Comparison of ENCODE assay signal across 25 cellular contexts in genomic region chr17:3505008-3505407, GRCh38. TPM values are rescaled to one million over a fixed set of nuclear protein-coding genes. Genes with fewer than 3 reads are reported as not detected.
DNase-seq lines count a peak whose midpoint lies in the region; ATAC-seq and TF ChIP-seq lines count a peak whose summit lies in the region.
"Had no signal": no experiment of that assay in that cellular context is flagged by ENCODE, and none has a peak within 500 bp of the region (broad histone marks: within the 10 kb centered on the region; RNA-seq: fewer than 3 reads in every experiment).

No MANE protein-coding gene starts in this region.

- H3K4me3 ChIP-seq in dorsolateral prefrontal cortex (no peak overlapping the region), neural progenitor cell (no peak overlapping the region), suprapubic skin (no peak overlapping the region), sigmoid colon (no peak overlapping the region)
- H3K4me3 ChIP-seq: A549; BLaER1 treated with 17β-estradiol and CSF1 and Interleukin-3, amounts not matched to agents 10 nM and 100 nM; GM12878; GM23338; HAP-1 had no signal

- TF ChIP-seq EP300 in suprapubic skin (IDR thresholded peaks at IDR 0.05) = no peak
- TF ChIP-seq EP300 in sigmoid colon (IDR thresholded peaks at IDR 0.05) = no peak

- TF ChIP-seq POLR2A in suprapubic skin (IDR thresholded peaks at IDR 0.05) (no peak), sigmoid colon (IDR thresholded peaks at IDR 0.05) (no peak)

- no peak for TF ChIP-seq CTCF in dorsolateral prefrontal cortex (IDR thresholded peaks at IDR 0.05 in 54 of 56, conservative IDR thresholded peaks at IDR 0.05 in 2 of 56; ENCODE audit: low read depth in 1 of 56, partially characterized antibody in 56 of 56)
- TF ChIP-seq CTCF in neural progenitor cell (IDR thresholded peaks at IDR 0.05) = no peak
- TF ChIP-seq CTCF in suprapubic skin (IDR thresholded peaks at IDR 0.05) = no peak
- TF ChIP-seq CTCF in sigmoid colon (IDR thresholded peaks at IDR 0.05) = no peak

- ATAC-seq in left colon = peak; percentile 81
- no peak for ATAC-seq in GM21717 (IDR thresholded peaks at IDR 0.05; ENCODE audit: unreplicated experiment)
- ATAC-seq: A549, GM12878, GM23338 had no signal

- H3K9me3 Mint-ChIP-seq in neural progenitor cell = peaks cover 14% of the 10 kb centered on the region

- no peaks in the 10 kb centered on the region for H3K79me2 ChIP-seq in neural progenitor cell (ENCODE audit: low read depth)

- H3K27ac Mint-ChIP-seq in neural progenitor cell = no peak overlapping the region
- H3K27ac Mint-ChIP-seq: CD14-positive monocyte; CD4-positive, alpha-beta T cell; CD8-positive, alpha-beta memory T cell; GM23338; HFFc6 had no signal

- peaks cover 4% of the 10 kb centered on the region for H3K27me3 Mint-ChIP-seq in neural progenitor cell (ENCODE audit: insufficient read depth, low read depth)

- H3K4me1 Mint-ChIP-seq in neural progenitor cell = no peaks in the 10 kb centered on the region
- H3K4me1 Mint-ChIP-seq: CD14-positive monocyte; CD8-positive, alpha-beta memory T cell had no signal

- H3K27me3 ChIP-seq in dorsolateral prefrontal cortex (no peaks in the 10 kb centered on the region), neural progenitor cell (no peaks in the 10 kb centered on the region), suprapubic skin (no peaks in the 10 kb centered on the region), sigmoid colon (no peaks in the 10 kb centered on the region)
- H3K27me3 ChIP-seq: BE2C; BLaER1 treated with 17β-estradiol and CSF1 and Interleukin-3, amounts not matched to agents 10 nM and 100 nM had no signal

- no peak overlapping the region for H2AFZ ChIP-seq in neural progenitor cell (replicated peaks)
- H2AFZ ChIP-seq: GM23338 had no signal

- peak overlapping the region; percentile 13 for H3K27ac ChIP-seq in caudate nucleus (ENCODE audit: low read depth, low read length)
- peak overlapping the region in 36 of 59 donors; percentile 3 to 76 (median 50) for H3K27ac ChIP-seq in dorsolateral prefrontal cortex
- peak overlapping the region; percentile 30 for H3K27ac ChIP-seq in substantia nigra (ENCODE audit: low read depth, low read length, poor library complexity, severe bottlenecking)
- no peak overlapping the region for H3K27ac ChIP-seq in neural progenitor cell
- no peak overlapping the region for H3K27ac ChIP-seq in suprapubic skin
- H3K27ac ChIP-seq in sigmoid colon = no peak overlapping the region
- H3K27ac ChIP-seq: A549; BLaER1 treated with 17β-estradiol and CSF1 and Interleukin-3, amounts not matched to agents 10 nM and 100 nM had no signal

- H3K9ac ChIP-seq in neural progenitor cell = no peak overlapping the region
- H3K9ac ChIP-seq: BLaER1 treated with 17β-estradiol and CSF1 and Interleukin-3, amounts not matched to agents 10 nM and 100 nM had no signal

- no peak for DNase-seq in caudate nucleus (lab: John Stamatoyannopoulos, UW)
- no peak for DNase-seq in dorsolateral prefrontal cortex
- DNase-seq in left colon = no peak
- no peak for DNase-seq in substantia nigra (lab: John Stamatoyannopoulos, UW)
- DNase-seq in neural progenitor cell (ENCODE audit: low spot score) = no peak
- no peak for DNase-seq in suprapubic skin (ENCODE audit: low spot score in 2 of 2)
- no peak for DNase-seq in sigmoid colon
- DNase-seq: 8988T; ACHN; AML-193; BE2C; CD4-positive, alpha-beta T cell; CD8-positive, alpha-beta memory T cell; DMS 273 treated with DMSO at 0.1 percent for 48 hours; DMS79; EL; GDM1; HFFc6 had no signal

- no peaks in the 10 kb centered on the region for H3K36me3 ChIP-seq in neural progenitor cell
- H3K36me3 ChIP-seq in suprapubic skin = no peaks in the 10 kb centered on the region
- no peaks in the 10 kb centered on the region for H3K36me3 ChIP-seq in sigmoid colon
- H3K36me3 ChIP-seq: BE2C; BLaER1 treated with 17β-estradiol and CSF1 and Interleukin-3, amounts not matched to agents 10 nM and 100 nM; HAP-1 had no signal

- WGBS in suprapubic skin = 89% methylated on average over 7 of the region's 7 CpGs
- 25 to 71% methylated on average over 7 of the region's 7 CpGs for WGBS in sigmoid colon, 2 donors

- no peak overlapping the region for H3K4me3 Mint-ChIP-seq in neural progenitor cell
- H3K4me3 Mint-ChIP-seq: CD14-positive monocyte; CD4-positive, alpha-beta T cell; CD8-positive, alpha-beta memory T cell; GM23338; HFFc6 had no signal

- no peaks in the 10 kb centered on the region for H3F3A ChIP-seq in neural progenitor cell (ENCODE audit: low read depth)

- H3K4me1 ChIP-seq in neural progenitor cell = peaks cover 2% of the 10 kb centered on the region
- H3K4me1 ChIP-seq in suprapubic skin = no peaks in the 10 kb centered on the region
- H3K4me1 ChIP-seq in sigmoid colon = no peaks in the 10 kb centered on the region
- H3K4me1 ChIP-seq: A549; BE2C; BLaER1 treated with 17β-estradiol and CSF1 and Interleukin-3, amounts not matched to agents 10 nM and 100 nM; HAP-1 had no signal

- H3K9me3 ChIP-seq in neural progenitor cell (ENCODE audit: low read depth) (no peaks in the 10 kb centered on the region), suprapubic skin (no peaks in the 10 kb centered on the region), sigmoid colon (no peaks in the 10 kb centered on the region)
- H3K9me3 ChIP-seq: BE2C, HAP-1 had no signal

- peaks cover 8% of the 10 kb centered on the region for H3K36me3 Mint-ChIP-seq in neural progenitor cell
- H3K36me3 Mint-ChIP-seq: CD14-positive monocyte had no signal

- no peak overlapping the region for H3K4me2 ChIP-seq in neural progenitor cell
- H3K4me2 ChIP-seq: A549; BLaER1 treated with 17β-estradiol and CSF1 and Interleukin-3, amounts not matched to agents 10 nM and 100 nM; GM23338 had no signal

- H4K20me1 ChIP-seq in neural progenitor cell (ENCODE audit: low read depth) = no peaks in the 10 kb centered on the region
- H4K20me1 ChIP-seq: BLaER1 treated with 17β-estradiol and CSF1 and Interleukin-3, amounts not matched to agents 10 nM and 100 nM had no signal

- intact Hi-C loops in dorsolateral prefrontal cortex (cut with DNase I) = no loop called here
- intact Hi-C loops in left colon (cut with DNase I, micrococcal nuclease) = no loop called here
- intact Hi-C loops in sigmoid colon (cut with DNase I) = no loop called here

RNA-seq across cellular contexts. Expression of gene ASPA, which starts 29.2 kb away (rescaled TPM):
- total RNA-seq in dorsolateral prefrontal cortex (100 to 1,000 TPM in 7 of 120 experiments, 10 to 100 TPM in 112, 1 to 10 TPM in 1; 6.7 to 164 (median 40.2) TPM), left colon (1 to 10 TPM; 1.0 to 3.1 TPM), neural progenitor cell (ENCODE audit: low replicate concordance) (not detected in 2 replicates), suprapubic skin (1 to 10 TPM in 3 of 4 donors, under 1 TPM in 1; 0.98 to 5.4 (median 1.8) TPM), sigmoid colon (1 to 10 TPM in 3 of 4 donors, under 1 TPM in 1; 0.95 to 8.0 (median 2.9) TPM)
- polyA plus RNA-seq in sigmoid colon = 1 to 10 TPM in 2 of 3 donors, under 1 TPM in 1; 0.69 to 1.8 (median 1.1) TPM
- total RNA-seq: CD4-positive, alpha-beta T cell; CD8-positive, alpha-beta memory T cell; GM12878; GM23338; HFFc6 had no signal
- polyA plus RNA-seq: A549; CD14-positive monocyte; CD8-positive, alpha-beta memory T cell had no signal

RNA-seq across cellular contexts. Expression of gene SPATA22, which starts 33.4 kb away (rescaled TPM):
- total RNA-seq in dorsolateral prefrontal cortex (1 to 10 TPM in 88 of 120 experiments, under 1 TPM in 25, not detected in 7; 0.38 to 5.6 (median 1.6) TPM), left colon (not detected), neural progenitor cell (ENCODE audit: low replicate concordance) (not detected in 2 replicates), suprapubic skin (not detected), sigmoid colon (under 1 TPM in 2 of 4 donors, not detected in 2; 0.36 to 0.55 TPM)
- under 1 TPM in 1 of 3 donors, not detected in 2; 0.06 TPM for polyA plus RNA-seq in sigmoid colon
- total RNA-seq: CD8-positive, alpha-beta memory T cell; GM12878; GM23338; HFFc6 had no signal
- polyA plus RNA-seq: A549; CD14-positive monocyte; CD8-positive, alpha-beta memory T cell; GM12878; GM23338 had no signal

RNA-seq across cellular contexts. Expression of gene TRPV3, which starts 52.6 kb away (rescaled TPM):
- total RNA-seq in dorsolateral prefrontal cortex (10 to 100 TPM in 90 of 120 experiments, 1 to 10 TPM in 30; 5.4 to 25.6 (median 12.7) TPM), left colon (1 to 10 TPM in 1 of 2 donors, under 1 TPM in 1; 0.43 to 1.5 TPM), neural progenitor cell (ENCODE audit: low replicate concordance) (1.5 and 1.9 TPM in 2 replicates), suprapubic skin (10 to 100 TPM; 25.6 to 45.4 (median 34.4) TPM), sigmoid colon (1 to 10 TPM in 1 of 4 donors, under 1 TPM in 3; 0.14 to 3.3 (median 0.26) TPM)
- 1 to 10 TPM; 1.8 to 3.2 (median 3.1) TPM for polyA plus RNA-seq in sigmoid colon
- polyA plus RNA-seq: CD14-positive monocyte had no signal

Comparison
In these comparisons a context has a peak if more than half of its experiments do, and no peak if none do; other contexts are left out.
1. H3K27ac ChIP-seq: peak in caudate nucleus (single experiment), dorsolateral prefrontal cortex (36 of 59) and substantia nigra (single experiment); none in neural progenitor cell (single experiment), suprapubic skin (single experiment) and sigmoid colon (0 of 4).